In genomic region chr14:52327374-52328226, GRCh38 we compare ENCODE assay signal across 12 cellular contexts. TPM values are rescaled to one million over a fixed set of nuclear protein-coding genes. Genes with fewer than 3 reads are reported as not detected.
DNase-seq lines count a peak whose midpoint lies in the region; ATAC-seq and TF ChIP-seq lines count a peak whose summit lies in the region.
"Had no signal": no experiment of that assay in that cellular context is flagged by ENCODE, and none has a peak within 500 bp of the region (broad histone marks: within the 10 kb centered on the region; RNA-seq: fewer than 3 reads in every experiment).

No MANE protein-coding gene starts in this region.

- H2BK120ac ChIP-seq in IMR-90 (ENCODE audit: low read depth, low read length) = peak overlapping the region; percentile 94

- no peak overlapping the region for H2AFZ ChIP-seq in IMR-90 (replicated peaks; ENCODE audit: low read length, poor library complexity)

- peaks cover 62% of the 10 kb centered on the region for H3K4me1 Mint-ChIP-seq in activated naive CD8-positive, alpha-beta T cell (ENCODE audit: low read depth)
- peaks cover 9 to 82% (median 20%) of the 10 kb centered on the region in 7 donors for H3K4me1 Mint-ChIP-seq in naive thymus-derived CD4-positive, alpha-beta T cell
- H3K4me1 Mint-ChIP-seq: endodermal cell had no signal

- H4K8ac ChIP-seq in IMR-90 (ENCODE audit: low read depth in 2 of 2, low read length in 2 of 2) = peak overlapping the region; percentile 41 to 83; a peak in 3 of 4 replicates

- H2AK5ac ChIP-seq in IMR-90 (ENCODE audit: low read depth, low read length) = peak overlapping the region; percentile 82

- H2AK9ac ChIP-seq in IMR-90 (replicated peaks; ENCODE audit: low read depth, low read length, poor library complexity) = no peak overlapping the region

- H3K4me3 ChIP-seq in IMR-90 (ENCODE audit: insufficient read depth, low read depth, low read length) = no peak overlapping the region
- no peak overlapping the region for H3K4me3 ChIP-seq in naive thymus-derived CD4-positive, alpha-beta T cell (ENCODE audit: low read length)

- peak overlapping the region; percentile 91; the same call in 2 of the 3 replicates for H2BK15ac ChIP-seq in IMR-90 (ENCODE audit: low read depth, low read length)

- H3K4me2 ChIP-seq in IMR-90 (ENCODE audit: low read depth, low read length) = peak overlapping the region; percentile 61

- ATAC-seq in IMR-90 (ENCODE audit: low read depth) (peak; percentile 21), HG02840 (IDR thresholded peaks at IDR 0.05; ENCODE audit: low FRiP score, unreplicated experiment) (no peak), HG02588 (IDR thresholded peaks at IDR 0.05; ENCODE audit: unreplicated experiment) (no peak)
- ATAC-seq in naive thymus-derived CD4-positive, alpha-beta T cell = peak; percentile 60

- no peak for TF ChIP-seq RAD21 in IMR-90 (IDR thresholded peaks at IDR 0.05; ENCODE audit: low read length)

- intact Hi-C loops in IMR-90 (cut with micrococcal nuclease) = no loop called here
- intact Hi-C loops in naive thymus-derived CD4-positive, alpha-beta T cell (cut with micrococcal nuclease) = no loop called here

- H3K36me3 ChIP-seq in IMR-90 (ENCODE audit: control insufficient read depth, insufficient read depth, low read length) = peaks cover 16% of the 10 kb centered on the region
- H3K36me3 ChIP-seq in naive thymus-derived CD4-positive, alpha-beta T cell (ENCODE audit: control insufficient read depth in 2 of 3, insufficient read depth in 3 of 3, low read length in 3 of 3) = no peaks in the 10 kb centered on the region

- H4K5ac ChIP-seq in IMR-90 (ENCODE audit: low read depth, low read length) = peak overlapping the region; percentile 90

- CTCF ChIA-PET in IMR-90 (lab: Yijun Ruan, JAX) = interaction anchor here (0.6 kb wide), 1 partner anchor 10 kb away, joined by 3 read pairs; no protein-coding TSS in a partner anchor
- CTCF ChIA-PET in naive thymus-derived CD4-positive, alpha-beta T cell (lab: Charles Lee) = no interaction called here

- peaks cover 25% of the 10 kb centered on the region for H3K9me1 ChIP-seq in IMR-90 (ENCODE audit: insufficient read depth, low read length)

- H3K27me3 ChIP-seq in IMR-90 (ENCODE audit: control insufficient read depth, insufficient read depth, low read length) = no peaks in the 10 kb centered on the region
- no peaks in the 10 kb centered on the region for H3K27me3 ChIP-seq in naive thymus-derived CD4-positive, alpha-beta T cell (ENCODE audit: control insufficient read depth in 2 of 2, insufficient read depth in 2 of 2, low read length in 2 of 2)

- peaks cover 28% of the 10 kb centered on the region for H3K4me1 ChIP-seq in IMR-90 (ENCODE audit: control insufficient read depth, insufficient read depth, low read length)
- peaks cover 0 to 52% of the 10 kb centered on the region in 2 donors for H3K4me1 ChIP-seq in naive thymus-derived CD4-positive, alpha-beta T cell (ENCODE audit: control insufficient read depth in 2 of 2, insufficient read depth in 2 of 2, low read length in 2 of 2)

- peak overlapping the region; percentile 87 for H3K18ac ChIP-seq in IMR-90 (ENCODE audit: low read depth, low read length)

- peak overlapping the region; percentile 53 for H3K4me3 Mint-ChIP-seq in activated naive CD8-positive, alpha-beta T cell
- H3K4me3 Mint-ChIP-seq in naive thymus-derived CD4-positive, alpha-beta T cell = peak overlapping the region in 2 of 10 donors; percentile 3 to 75
- H3K4me3 Mint-ChIP-seq: endodermal cell had no signal

- no peak for TF ChIP-seq POLR2A in IMR-90 (IDR thresholded peaks at IDR 0.05; ENCODE audit: low read depth, low read length)

- no peaks in the 10 kb centered on the region for H3K27me3 Mint-ChIP-seq in activated naive CD8-positive, alpha-beta T cell
- H3K27me3 Mint-ChIP-seq in naive thymus-derived CD4-positive, alpha-beta T cell = peaks cover 0 to 2% (median 0%) of the 10 kb centered on the region in 5 donors

- H2BK5ac ChIP-seq in IMR-90 (ENCODE audit: low read depth, low read length, poor library complexity, severe bottlenecking) = peak overlapping the region; percentile 74

- H3K56ac ChIP-seq in IMR-90 (ENCODE audit: extremely low read depth, insufficient read depth, low read length) = peak overlapping the region; percentile 38

- peak overlapping the region; percentile 91 for H3K27ac ChIP-seq in IMR-90 (ENCODE audit: insufficient read depth, low read length)
- H3K27ac ChIP-seq in naive thymus-derived CD4-positive, alpha-beta T cell (ENCODE audit: low read depth, low read length) = no peak overlapping the region
- H3K27ac ChIP-seq in caudate nucleus (ENCODE audit: low read depth, low read length) = no peak overlapping the region

- peak overlapping the region; percentile 87 for H3K27ac Mint-ChIP-seq in activated naive CD8-positive, alpha-beta T cell
- peak overlapping the region in 4 of 9 donors; percentile 34 to 55 (median 41) for H3K27ac Mint-ChIP-seq in naive thymus-derived CD4-positive, alpha-beta T cell
- H3K27ac Mint-ChIP-seq: endodermal cell had no signal

- peak overlapping the region; percentile 95 for H3K23ac ChIP-seq in IMR-90 (ENCODE audit: low read depth, low read length)

- H3K9me3 Mint-ChIP-seq in activated naive CD8-positive, alpha-beta T cell (ENCODE audit: low read depth) = no peaks in the 10 kb centered on the region
- peaks cover 0 to 15% (median 7%) of the 10 kb centered on the region in 11 donors for H3K9me3 Mint-ChIP-seq in naive thymus-derived CD4-positive, alpha-beta T cell

- peak overlapping the region; percentile 81 for H4K91ac ChIP-seq in IMR-90 (ENCODE audit: insufficient read depth, low read depth, low read length)

- dilution Hi-C loops in IMR-90 (cut with HindIII; ENCODE audit: low sequenced_read_pairs, unreplicated experiment) = no loop called here

- POLR2A ChIA-PET in IMR-90 (lab: Charles Lee; ENCODE audit: unreplicated experiment) = no interaction called here
- POLR2A ChIA-PET in naive thymus-derived CD4-positive, alpha-beta T cell (lab: Charles Lee) = interaction anchor here (0.9 kb wide), 1 partner anchor 13 kb away, joined by 5 read pairs; the partner anchor contains the start of gene PTGER2

- H3K4ac ChIP-seq in IMR-90 (ENCODE audit: low read depth, low read length) = peak overlapping the region; percentile 90

- in situ Hi-C loops in IMR-90 (cut with MboI; ENCODE audit: low sequenced_read_pairs) = loop anchor here (10.0 kb wide), 1 partner anchor 127 kb away; no protein-coding TSS in a partner anchor

- peak overlapping the region; percentile 90 for H2BK20ac ChIP-seq in IMR-90 (ENCODE audit: low read depth, low read length)

- H4K20me1 ChIP-seq in IMR-90 (ENCODE audit: insufficient read depth, low read length) = no peaks in the 10 kb centered on the region

- BruUV-seq in IMR-90 (replicated peaks; lab: Mats Ljungman, UMichigan) = TSS peak; percentile 81

- DNase-seq in ELR (ENCODE audit: low read depth) = peak; percentile 57
- peak; percentile 68 for DNase-seq in IMR-90
- DNase-seq in naive thymus-derived CD4-positive, alpha-beta T cell = no peak
- DNase-seq in stimulated activated CD4-positive, alpha-beta T cell treated with anti-CD3 and anti-CD28 coated beads, Interleukin-12 subunit alpha, Interleukin-12 subunit beta, amount 100 ng/mL, for 4 hours = no peak
- no peak for DNase-seq in caudate nucleus (lab: John Stamatoyannopoulos, UW)
- DNase-seq: activated CD4-positive, alpha-beta T cell treated with anti-CD3 and anti-CD28 coated beads for 1 hour; endodermal cell; NCI-H2081 had no signal

- TF ChIP-seq CTCF in IMR-90 (conservative IDR thresholded peaks at IDR 0.05; ENCODE audit: low read depth, low read length) = no peak

- WGBS in IMR-90 (ENCODE audit: extremely low coverage in 2 of 2, insufficient read length in 1 of 2), 2 experiments = no CpG with 5 or more reads among the region's 4 CpGs

- H3K9me3 ChIP-seq in IMR-90 (ENCODE audit: control insufficient read depth, insufficient read depth, low read length) = no peaks in the 10 kb centered on the region
- H3K9me3 ChIP-seq in naive thymus-derived CD4-positive, alpha-beta T cell (ENCODE audit: control insufficient read depth in 2 of 3, low read length in 3 of 3) = no peaks in the 10 kb centered on the region

- H3K79me1 ChIP-seq in IMR-90 (ENCODE audit: low read depth in 1 of 2, low read length in 2 of 2) = peaks cover 23 to 53% of the 10 kb centered on the region in 2 experiments

- peaks cover 28% of the 10 kb centered on the region for H3K36me3 Mint-ChIP-seq in activated naive CD8-positive, alpha-beta T cell
- H3K36me3 Mint-ChIP-seq in naive thymus-derived CD4-positive, alpha-beta T cell = peaks cover 3 to 78% (median 19%) of the 10 kb centered on the region in 5 donors

- H3K9ac ChIP-seq in IMR-90 (ENCODE audit: low read depth, low read length) = peak overlapping the region; percentile 48; the same call in 1 of the 2 replicates

- H3K14ac ChIP-seq in IMR-90 (replicated peaks; ENCODE audit: low read depth, low read length) = peak overlapping the region; percentile 83

TF ChIP-seq in IMR-90, 13 proteins besides CTCF, POLR2A, EP300 and RAD21:
- no peak for TF ChIP-seq FOS (IDR thresholded peaks at IDR 0.05; ENCODE audit: low read depth, low read length)
- no peak for TF ChIP-seq SMC3 (IDR thresholded peaks at IDR 0.05; ENCODE audit: low read depth, low read length)
- TF ChIP-seq MAFK (IDR thresholded peaks at IDR 0.05; ENCODE audit: low read depth, low read length) = peak; percentile 99
- TF ChIP-seq MAZ (IDR thresholded peaks at IDR 0.05; ENCODE audit: borderline replicate concordance, low read depth, low read length) = no peak
- no peak for TF ChIP-seq ELK1 (IDR thresholded peaks at IDR 0.05; ENCODE audit: borderline replicate concordance, low read depth, low read length)
- no peak for TF ChIP-seq BHLHE40 (IDR thresholded peaks at IDR 0.05; ENCODE audit: low read depth, low read length)

RNA-seq across cellular contexts. Expression of gene PTGER2, which starts 13.5 kb away (rescaled TPM):
- 24.7 and 33.6 TPM in 2 replicates for total RNA-seq in IMR-90 (2012; rRNA removed)
- 58.5 and 59.4 TPM in 2 replicates for polyA plus RNA-seq in IMR-90 (2012; rRNA removed)
- 23.6 and 49.1 TPM in 2 replicates for polyA plus RNA-seq in IMR-90 (2012; cell fraction: cytosol; rRNA removed)
- polyA plus RNA-seq in IMR-90 (2012; cell fraction: nucleus; rRNA removed; ENCODE audit: low replicate concordance) = 12.4 and 18.8 TPM in 2 replicates
- 100 to 1,000 TPM in 1 of 5 experiments, 10 to 100 TPM in 2, 1 to 10 TPM in 2; 1.7 to 162 (median 15.2) TPM for total RNA-seq in naive thymus-derived CD4-positive, alpha-beta T cell
- polyA plus RNA-seq in naive thymus-derived CD4-positive, alpha-beta T cell = 10 to 100 TPM; 23.4 to 67.7 TPM
- total RNA-seq: endodermal cell, lung microvascular endothelial cell had no signal

Comparison
In these comparisons a context has a peak if more than half of its experiments do, and no peak if none do; other contexts are left out.
1. DNase-seq: peak in ELR (single experiment) and IMR-90 (single experiment); none in naive thymus-derived CD4-positive, alpha-beta T cell (0 of 9), stimulated activated CD4-positive, alpha-beta T cell treated with anti-CD3 and anti-CD28 coated beads, Interleukin-12 subunit alpha, Interleukin-12 subunit beta, amount 100 ng/mL, for 4 hours (single experiment) and caudate nucleus (0 of 61).
2. ATAC-seq: peak in IMR-90 (single experiment) and naive thymus-derived CD4-positive, alpha-beta T cell (single experiment); none in HG02840 (single experiment) and HG02588 (single experiment).